ENCODE assay signal across 8 cellular contexts in genomic region chr10:133307776-133308430, GRCh38. TPM values are rescaled to one million over a fixed set of nuclear protein-coding genes. Genes with fewer than 3 reads are reported as not detected.
DNase-seq lines count a peak whose midpoint lies in the region; ATAC-seq and TF ChIP-seq lines count a peak whose summit lies in the region.

No MANE protein-coding gene starts in this region.

- H3K9me3 ChIP-seq in BLaER1, result no peaks in the 10 kb centered on the region
- no peaks in the 10 kb centered on the region for H3K9me3 ChIP-seq in OCI-LY3 (ENCODE audit: insufficient read depth, low read length)
- no peaks in the 10 kb centered on the region for H3K9me3 ChIP-seq in neutrophil
- H3K9me3 ChIP-seq in thoracic aorta, result no peaks in the 10 kb centered on the region

- peaks cover 58% of the 10 kb centered on the region for H3K36me3 ChIP-seq in BLaER1
- H3K36me3 ChIP-seq in OCI-LY3 (replicated peaks; ENCODE audit: low read depth, low read length), result peaks cover 4% of the 10 kb centered on the region
- peaks cover 13% of the 10 kb centered on the region for H3K36me3 ChIP-seq in neutrophil
- peaks cover 19% of the 10 kb centered on the region for H3K36me3 ChIP-seq in thoracic aorta

- H3K27me3 Mint-ChIP-seq in activated T-cell treated with anti-CD3 and anti-CD28 coated beads, Interleukin-2, amount 50 U/mL, for 72 hours (ENCODE audit: low read depth), result no peaks in the 10 kb centered on the region

- no peaks in the 10 kb centered on the region for H3K9me3 Mint-ChIP-seq in activated T-cell treated with anti-CD3 and anti-CD28 coated beads, Interleukin-2, amount 50 U/mL, for 72 hours

- H3K9ac ChIP-seq in BLaER1 (peak overlapping the region; percentile 96), OCI-LY3 (ENCODE audit: low read length) (peak overlapping the region; percentile 96)

- peak overlapping the region; percentile 96 for H3K4me2 ChIP-seq in BLaER1
- peak overlapping the region; percentile 79 for H3K4me2 ChIP-seq in OCI-LY3 (ENCODE audit: low read length)

- H3K4me3 ChIP-seq in BLaER1 (peak overlapping the region; percentile 100), OCI-LY3 (ENCODE audit: low read length) (peak overlapping the region; percentile 100), neutrophil (ENCODE audit: low read depth in 1 of 2, low read length in 1 of 2) (peak overlapping the region; percentile 89 to 92), thoracic aorta (peak overlapping the region; percentile 85)

- H3K27ac ChIP-seq in BLaER1, result peak overlapping the region; percentile 97
- H3K27ac ChIP-seq in OCI-LY3 (ENCODE audit: low read length), result peak overlapping the region; percentile 88
- peak overlapping the region; percentile 99 for H3K27ac ChIP-seq in neutrophil
- peak overlapping the region; percentile 96 to 97 for H3K27ac ChIP-seq in thoracic aorta

- H4K20me1 ChIP-seq in BLaER1 (peaks cover 78% of the 10 kb centered on the region), OCI-LY3 (ENCODE audit: insufficient read depth, low read length) (peaks cover 4% of the 10 kb centered on the region)

- peak; percentile 86 to 88 for DNase-seq in activated T-cell treated with anti-CD3 and anti-CD28 coated beads, Interleukin-2, amount 50 U/mL, for 72 hours
- DNase-seq in fibroblast of the conjunctiva (ENCODE audit: low read depth), result peak; percentile 28
- no peak for DNase-seq in thoracic aorta (ENCODE audit: low spot score)

- H3K4me3 Mint-ChIP-seq in activated T-cell treated with anti-CD3 and anti-CD28 coated beads, Interleukin-2, amount 50 U/mL, for 72 hours, result peak overlapping the region; percentile 97 to 98

- peaks cover 52% of the 10 kb centered on the region for H3K79me2 ChIP-seq in OCI-LY3 (ENCODE audit: low read length)

- H3K36me3 Mint-ChIP-seq in activated T-cell treated with anti-CD3 and anti-CD28 coated beads, Interleukin-2, amount 50 U/mL, for 72 hours (ENCODE audit: insufficient read depth in 2 of 2), result peaks cover 4 to 5% of the 10 kb centered on the region in 2 donors

- H3K4me1 ChIP-seq in BLaER1, result peaks cover 38% of the 10 kb centered on the region
- H3K4me1 ChIP-seq in OCI-LY3 (ENCODE audit: low read length), result peaks cover 27% of the 10 kb centered on the region
- peaks cover 13 to 29% of the 10 kb centered on the region in 2 experiments for H3K4me1 ChIP-seq in neutrophil (ENCODE audit: control insufficient read depth in 1 of 2, insufficient read depth in 1 of 2, low read depth in 1 of 2, low read length in 1 of 2)
- peaks cover 7 to 30% of the 10 kb centered on the region in 2 donors for H3K4me1 ChIP-seq in thoracic aorta (ENCODE audit: control insufficient read depth in 1 of 2, low read depth in 2 of 2)

- no peak overlapping the region for H2AFZ ChIP-seq in OCI-LY3 (ENCODE audit: low read depth, low read length)

- H3K27me3 ChIP-seq in BLaER1 (no peaks in the 10 kb centered on the region), OCI-LY3 (ENCODE audit: low read depth, low read length) (no peaks in the 10 kb centered on the region), neutrophil (no peaks in the 10 kb centered on the region), thoracic aorta (replicated peaks; ENCODE audit: insufficient read depth) (no peaks in the 10 kb centered on the region)

- peak; percentile 43 for ATAC-seq in GM18907 (IDR thresholded peaks at IDR 0.05; ENCODE audit: unreplicated experiment)
- ATAC-seq in HG03457 (IDR thresholded peaks at IDR 0.05; ENCODE audit: unreplicated experiment), result peak; percentile 39
- ATAC-seq in activated T-cell treated with anti-CD3 and anti-CD28 coated beads, Interleukin-2, amount 50 U/mL, for 72 hours (replicated peaks in 1 of 2), result peak; percentile 44 to 50
- ATAC-seq in thoracic aorta (ENCODE audit: insufficient number of reproducible peaks, low FRiP score, low read depth), result no peak

- H3K27ac Mint-ChIP-seq in activated T-cell treated with anti-CD3 and anti-CD28 coated beads, Interleukin-2, amount 50 U/mL, for 72 hours, result peak overlapping the region; percentile 99

- peak; percentile 67 for TF ChIP-seq CTCF in OCI-LY3 (IDR thresholded peaks at IDR 0.05; ENCODE audit: low read depth, low read length)
- peak; percentile 65 for TF ChIP-seq CTCF in neutrophil (IDR thresholded peaks at IDR 0.05)
- TF ChIP-seq CTCF in thoracic aorta (IDR thresholded peaks at IDR 0.05), result peak; percentile 22

- H3K4me1 Mint-ChIP-seq in activated T-cell treated with anti-CD3 and anti-CD28 coated beads, Interleukin-2, amount 50 U/mL, for 72 hours (ENCODE audit: low read depth), result peaks cover 34% of the 10 kb centered on the region

RNA-seq across cellular contexts. Expression of gene TUBGCP2, which starts 0.8 kb away (rescaled TPM):
- 10 to 100 TPM; 50.9 to 51.2 TPM for total RNA-seq in activated T-cell treated with anti-CD3 and anti-CD28 coated beads, Interleukin-2, amount 50 U/mL, for 72 hours
- 10 to 100 TPM; 51.2 to 65.5 TPM for total RNA-seq in thoracic aorta

RNA-seq across cellular contexts. Expression of gene ZNF511, which starts 0.8 kb away (rescaled TPM):
- total RNA-seq in activated T-cell treated with anti-CD3 and anti-CD28 coated beads, Interleukin-2, amount 50 U/mL, for 72 hours, result 10 to 100 TPM; 46.1 to 49.8 TPM
- total RNA-seq in thoracic aorta, result 10 to 100 TPM; 20.0 to 33.2 TPM

RNA-seq across cellular contexts. Expression of gene CALY, which starts 28.8 kb away (rescaled TPM):
- under 1 TPM in 1 of 2 donors, not detected in 1; 0.09 TPM for total RNA-seq in activated T-cell treated with anti-CD3 and anti-CD28 coated beads, Interleukin-2, amount 50 U/mL, for 72 hours
- not detected for total RNA-seq in thoracic aorta

RNA-seq across cellular contexts. Expression of gene ADAM8, which starts 31.2 kb away (rescaled TPM):
- 100 to 1,000 TPM; 156 to 218 TPM for total RNA-seq in activated T-cell treated with anti-CD3 and anti-CD28 coated beads, Interleukin-2, amount 50 U/mL, for 72 hours
- total RNA-seq in thoracic aorta, result 10 to 100 TPM in 1 of 2 donors, 1 to 10 TPM in 1; 7.2 to 14.0 TPM

RNA-seq across cellular contexts. Expression of gene PRAP1, which starts 39.3 kb away (rescaled TPM):
- not detected for total RNA-seq in activated T-cell treated with anti-CD3 and anti-CD28 coated beads, Interleukin-2, amount 50 U/mL, for 72 hours
- total RNA-seq in thoracic aorta, result not detected
